Comparison of ENCODE assay signal across 8 cellular contexts in genomic region chr5:55936100-55936693, GRCh38. TPM values are rescaled to one million over a fixed set of nuclear protein-coding genes. Genes with fewer than 3 reads are reported as not detected.
A peak's percentile ranks its signal among the peaks of the same experiment; 100 is the strongest.
DNase-seq lines count a peak whose midpoint lies in the region; ATAC-seq, FAIRE-seq and TF ChIP-seq lines count a peak whose summit lies in the region.

No MANE protein-coding gene starts in this region.

- H3K27ac ChIP-seq in mammary epithelial cell (ENCODE audit: insufficient read depth, low read depth, low read length) (no peak overlapping the region), kidney (ENCODE audit: low read depth in 2 of 2, low read length in 2 of 2) (no peak overlapping the region)

- no peaks in the 10 kb centered on the region for H3K4me1 ChIP-seq in mammary epithelial cell (ENCODE audit: insufficient read depth, low read length)
- peaks cover 2 to 4% of the 10 kb centered on the region in 2 donors for H3K4me1 ChIP-seq in kidney (ENCODE audit: control insufficient read depth in 1 of 2, insufficient read depth in 1 of 2, low read depth in 1 of 2, low read length in 2 of 2)

- H3K9ac ChIP-seq in mammary epithelial cell (ENCODE audit: insufficient read depth, low read length) (no peak overlapping the region), kidney (ENCODE audit: low read length in 2 of 2) (no peak overlapping the region)

- no peaks in the 10 kb centered on the region for H3K27me3 Mint-ChIP-seq in WTC11 (ENCODE audit: low read depth)

- intact Hi-C loops in mammary epithelial cell (cut with micrococcal nuclease): loop anchor here (1.0 kb wide), 2 partner anchors 265 to 333 kb away; no protein-coding TSS in a partner anchor
- intact Hi-C loops in kidney (cut with DNase I): no loop called here

- no peak overlapping the region for H3K4me2 ChIP-seq in mammary epithelial cell (ENCODE audit: insufficient read depth, low read depth, low read length)

- H3K9me3 Mint-ChIP-seq in WTC11: no peaks in the 10 kb centered on the region

- peak; percentile 98 for TF ChIP-seq CTCF in HFF-Myc (IDR thresholded peaks at IDR 0.05; ENCODE audit: low read depth, low read length, missing control alignments)
- TF ChIP-seq CTCF in WTC11 (IDR thresholded peaks at IDR 0.05): peak; percentile 49; the same call in 1 of the 2 replicates
- TF ChIP-seq CTCF in mammary epithelial cell (conservative IDR thresholded peaks at IDR 0.05 in 1 of 2, IDR thresholded peaks at IDR 0.05 in 1 of 2; ENCODE audit: extremely low read depth in 1 of 2, insufficient read depth in 1 of 2, low read depth in 1 of 2, low read length in 2 of 2): peak; percentile 91 to 97
- peak; percentile 86 for TF ChIP-seq CTCF in kidney (IDR thresholded peaks at IDR 0.05; ENCODE audit: borderline replicate concordance, extremely low read depth, insufficient read depth)

- FAIRE-seq in kidney (lab: Jason Lieb, UNC): peak; percentile 68

- H3K36me3 ChIP-seq in mammary epithelial cell (ENCODE audit: insufficient read depth, low read length) (peaks cover 4% of the 10 kb centered on the region), kidney (ENCODE audit: control insufficient read depth in 1 of 2, insufficient read depth in 2 of 2, low read length in 2 of 2) (peaks cover 15% of the 10 kb centered on the region in 2 donors)

- BruUV-seq in mammary epithelial cell (replicated peaks; lab: Mats Ljungman, UMichigan): no TSS peak

- no peak overlapping the region for H3K27ac Mint-ChIP-seq in WTC11

- no peak overlapping the region for H2AFZ ChIP-seq in mammary epithelial cell (ENCODE audit: low read depth, low read length)

- POLR2A ChIA-PET in WTC11 (lab: Charles Lee): interaction anchor here (0.6 kb wide), 1 partner anchor 829 kb away, joined by 3 read pairs; no protein-coding TSS in a partner anchor

- no peaks in the 10 kb centered on the region for H3K27me3 ChIP-seq in mammary epithelial cell (ENCODE audit: insufficient read depth, low read length)

- H3K79me2 ChIP-seq in mammary epithelial cell (ENCODE audit: insufficient read depth, low read length): no peaks in the 10 kb centered on the region

- in situ Hi-C loops in mammary epithelial cell (cut with MboI; ENCODE audit: low sequenced_read_pairs in 2 of 2): no loop called here

- no peaks in the 10 kb centered on the region for H3K9me3 ChIP-seq in mammary epithelial cell (replicated peaks; ENCODE audit: insufficient read depth, low read length)
- H3K9me3 ChIP-seq in kidney (ENCODE audit: control insufficient read depth in 1 of 2, low read length in 2 of 2): no peaks in the 10 kb centered on the region

- dilution Hi-C loops in mammary epithelial cell (cut with HindIII; ENCODE audit: low sequenced_read_pairs): no loop called here

- ATAC-seq in WTC11: peak; percentile 79

- peak; percentile 29 for DNase-seq in DMS 273 treated with DMSO at 0.1 percent for 48 hours (lab: John Stamatoyannopoulos, UW)
- peak; percentile 57 for DNase-seq in HFF-Myc (ENCODE audit: extremely low read depth, low read depth)
- peak; percentile 81 for DNase-seq in NCI-H2171 treated with DMSO at 0.1 percent for 48 hours (lab: John Stamatoyannopoulos, UW)
- peak; percentile 86 for DNase-seq in WTC11 (ENCODE audit: low spot score)
- DNase-seq in mammary epithelial cell: peak; percentile 63
- DNase-seq in kidney: peak; percentile 89
- peak; percentile 80 for DNase-seq in stimulated activated CD4-positive, alpha-beta T cell treated with anti-CD3 and anti-CD28 coated beads, Interleukin-1b, Interleukin-23, amount 100 ng/mL, for 48 hours
- DNase-seq in OCI-M2 (lab: John Stamatoyannopoulos, UW; ENCODE audit: unreplicated experiment): no peak

- CTCF ChIA-PET in WTC11 (lab: Charles Lee) (interaction anchor here (0.6 to 3.5 kb wide), 53 partner anchors 10 to 1374 kb away, joined by 3 to 29 read pairs (median 4); no protein-coding TSS in a partner anchor), mammary epithelial cell (lab: Charles Lee; ENCODE audit: low non-redundant PET) (interaction anchor here (0.5 to 0.7 kb wide), 5 partner anchors 16 to 267 kb away, joined by 3 to 23 read pairs (median 5); no protein-coding TSS in a partner anchor)

- WGBS in mammary epithelial cell (ENCODE audit: low coverage, missing lambda C conversion rate): 39% methylated on average over 3 of the region's 3 CpGs

- H3K36me3 Mint-ChIP-seq in WTC11: no peaks in the 10 kb centered on the region

- H3K4me1 Mint-ChIP-seq in WTC11: no peaks in the 10 kb centered on the region

- H3K4me3 Mint-ChIP-seq in WTC11: no peak overlapping the region

- no peak overlapping the region for H3K4me3 ChIP-seq in HFF-Myc (replicated peaks; ENCODE audit: low read depth, low read length)
- H3K4me3 ChIP-seq in mammary epithelial cell (replicated peaks in 1 of 3; ENCODE audit: insufficient read depth in 1 of 3, low read depth in 2 of 3, low read length in 3 of 3): no peak overlapping the region
- no peak overlapping the region for H3K4me3 ChIP-seq in kidney (ENCODE audit: low read length in 2 of 2)

- no peaks in the 10 kb centered on the region for H4K20me1 ChIP-seq in mammary epithelial cell (ENCODE audit: insufficient read depth, low read length)

TF ChIP-seq in WTC11, 78 proteins besides CTCF, POLR2A, EP300 and RAD21 (continues in another document):
- TF ChIP-seq ZNF396 (CRISPR knock-in tag; IDR thresholded peaks at IDR 0.05; ENCODE audit: borderline replicate concordance): no peak
- TF ChIP-seq ZNF425 (CRISPR knock-in tag; conservative IDR thresholded peaks at IDR 0.05): no peak
- no peak for TF ChIP-seq SMAD3 (CRISPR knock-in tag; IDR thresholded peaks at IDR 0.05; ENCODE audit: borderline replicate concordance)
- TF ChIP-seq ZNF423 (CRISPR knock-in tag; IDR thresholded peaks at IDR 0.05): no peak
- TF ChIP-seq ZBTB43 (CRISPR knock-in tag; IDR thresholded peaks at IDR 0.05): no peak
- no peak for TF ChIP-seq RELA (CRISPR knock-in tag; IDR thresholded peaks at IDR 0.05; ENCODE audit: borderline replicate concordance)
- no peak for TF ChIP-seq NR2C2 (CRISPR knock-in tag; IDR thresholded peaks at IDR 0.05)
- no peak for TF ChIP-seq E2F5 (CRISPR knock-in tag; IDR thresholded peaks at IDR 0.05)
- no peak for TF ChIP-seq ZNF512 (CRISPR knock-in tag; IDR thresholded peaks at IDR 0.05; ENCODE audit: borderline replicate concordance)
- no peak for TF ChIP-seq CBFB (CRISPR knock-in tag; IDR thresholded peaks at IDR 0.05; ENCODE audit: low read depth)
- TF ChIP-seq ZNF416 (CRISPR knock-in tag; IDR thresholded peaks at IDR 0.05): no peak
- no peak for TF ChIP-seq ZMAT4 (CRISPR knock-in tag; IDR thresholded peaks at IDR 0.05)
- TF ChIP-seq SMAD4 (CRISPR knock-in tag; IDR thresholded peaks at IDR 0.05): no peak

RNA-seq across cellular contexts. Expression of gene IL6ST, which starts 58.6 kb away (rescaled TPM):
- total RNA-seq in WTC11 (2021) (8.4 to 10.8 TPM (median 9.6 TPM) in 3 replicates), mammary epithelial cell (100 to 1,000 TPM; 103 to 108 TPM), kidney (378 TPM)
- polyA plus RNA-seq in mammary epithelial cell (54.0 TPM), kidney (ENCODE audit: insufficient read depth, low read depth, low replicate concordance) (39.2 TPM)
- 172 TPM for polyA minus RNA-seq in mammary epithelial cell
